ENCODE assay signal across 8 cellular contexts in genomic region chrX:107205770-107206696, GRCh38. TPM values are rescaled to one million over a fixed set of nuclear protein-coding genes. Genes with fewer than 3 reads are reported as not detected.
DNase-seq lines count a peak whose midpoint lies in the region; ATAC-seq, FAIRE-seq and TF ChIP-seq lines count a peak whose summit lies in the region.

Gene DNAAF6, plus strand, starts transcription at chrX:107206611. Its CDS starts 6,265 bp downstream, at chrX:107212876.
Gene NUP62CL, minus strand, starts transcription at chrX:107206433. Its CDS starts 31,287 bp downstream, at chrX:107175146.

- RAD21 ChIA-PET in GM12878 (lab: Charles Lee; ENCODE audit: unreplicated experiment), result no interaction called here

- no peaks in the 10 kb centered on the region for H3K9me3 Mint-ChIP-seq in HFFc6

- intact Hi-C loops in GM12878 (cut with micrococcal nuclease; ENCODE audit: unreplicated experiment) (loop anchor here (5.0 kb wide), 1 partner anchor 89 kb away; the partner anchor contains the start of gene RBM41), spleen (cut with DNase I; ENCODE audit: low total_unique reads) (no loop called here)

- in situ Hi-C loops in GM12878 (cut with MboI), result no loop called here

- peak within 1 kb of the TSS; percentile 67 for H3K4me3 ChIP-seq in GM12878
- peak within 1 kb of the TSS; percentile 80 for H3K4me3 ChIP-seq in iPS-20b (ENCODE audit: low read length)
- H3K4me3 ChIP-seq in spleen, result peak within 1 kb of the TSS; percentile 24 to 72 (median 39)

- no peak for FAIRE-seq in GM12878 (lab: Jason Lieb, UNC)

- peak; percentile 60 for DNase-seq in ELR (ENCODE audit: low read depth)
- no peak for DNase-seq in HFFc6
- DNase-seq in NCI-H1092 (lab: John Stamatoyannopoulos, UW), result peak; percentile 71
- DNase-seq in T1000 (lab: John Stamatoyannopoulos, UW), result peak; percentile 28
- DNase-seq in GM12878 (ENCODE audit: low read depth, low spot score), result peak; percentile 28
- peak; percentile 85 for DNase-seq in spleen
- DNase-seq in Kasumi-1 (lab: John Stamatoyannopoulos, UW), result no peak

- H3K9me3 ChIP-seq in GM12878 (replicated peaks; ENCODE audit: control insufficient read depth, insufficient read depth, low read length) (no peaks in the 10 kb centered on the region; the same call in 2 of the 3 replicates), iPS-20b (ENCODE audit: insufficient read depth, low read depth, low read length) (no peaks in the 10 kb centered on the region), spleen (no peaks in the 10 kb centered on the region)

- H2AFZ ChIP-seq in GM12878 (ENCODE audit: control insufficient read depth, low read depth, low read length), result peak within 1 kb of the TSS; percentile 83

- H3K27me3 ChIP-seq in GM12878 (replicated peaks in 1 of 2; ENCODE audit: control insufficient read depth in 2 of 2, insufficient read depth in 2 of 2, low read length in 1 of 2) (no peaks in the 10 kb centered on the region), iPS-20b (ENCODE audit: insufficient read depth, low read length) (peaks cover 6% of the 10 kb centered on the region; the same call in 1 of the 2 replicates), spleen (replicated peaks in 1 of 7) (peaks cover 0 to 12% (median 4%) of the 10 kb centered on the region in 7 donors)

- H3K4me2 ChIP-seq in GM12878 (ENCODE audit: control insufficient read depth, insufficient read depth), result peak within 1 kb of the TSS; percentile 85

- TF ChIP-seq EP300 in GM12878 (IDR thresholded peaks at IDR 0.05; ENCODE audit: borderline replicate concordance in 1 of 2, control insufficient read depth in 1 of 2, low read depth in 2 of 2, low read length in 2 of 2), result no peak

- 35% methylated on average over 66 of the region's 66 CpGs for WGBS in GM12878 (ENCODE audit: insufficient coverage, insufficient replicate concordance, low lambda C conversion rate, missing lambda C conversion rate)
- 1 to 41% (median 4%) methylated on average over 40 to 66 of the region's 66 CpGs for WGBS in spleen, 5 donors

- TF ChIP-seq POLR2A in GM12878 (IDR thresholded peaks at IDR 0.05; ENCODE audit: low read depth, low read length) (peak; percentile 54; the same call in 1 of the 2 replicates), spleen (IDR thresholded peaks at IDR 0.05) (no peak)

- POLR2A ChIA-PET in GM12878 (lab: Charles Lee), result no interaction called here

- BruUV-seq in GM12878 (replicated peaks; lab: Mats Ljungman, UMichigan), result no TSS peak

- CTCF ChIA-PET in GM12878 (lab: Yijun Ruan, JAX), result no interaction called here

- TF ChIP-seq RAD21 in GM12878 (IDR thresholded peaks at IDR 0.05; ENCODE audit: insufficient read depth, low read depth, low read length), result no peak

- H3K27ac Mint-ChIP-seq in HFFc6, result no peak within 1 kb of the TSS

- H3K36me3 ChIP-seq in GM12878 (ENCODE audit: control insufficient read depth in 2 of 2, insufficient read depth in 2 of 2, low read length in 1 of 2) (no peaks in the 10 kb centered on the region), iPS-20b (ENCODE audit: insufficient read depth, low read depth, low read length) (no peaks in the 10 kb centered on the region), spleen (no peaks in the 10 kb centered on the region)

- H3K4me1 ChIP-seq in GM12878 (ENCODE audit: control insufficient read depth, insufficient read depth, low read length) (no peaks in the 10 kb centered on the region), iPS-20b (ENCODE audit: insufficient read depth, low read length) (no peaks in the 10 kb centered on the region; the same call in 1 of the 2 replicates), spleen (peaks cover 0 to 8% (median 0%) of the 10 kb centered on the region in 6 donors)

- H3K4me3 Mint-ChIP-seq in HFFc6, result peak within 1 kb of the TSS; percentile 84

- peak; percentile 98 for ATAC-seq in GM12878

- H3K27ac ChIP-seq in GM12878 (ENCODE audit: control insufficient read depth, insufficient read depth) (no peak within 1 kb of the TSS; the same call in 1 of the 2 replicates), iPS-20b (ENCODE audit: low read length) (no peak within 1 kb of the TSS), spleen (no peak within 1 kb of the TSS)

- H3K27me3 Mint-ChIP-seq in HFFc6 (ENCODE audit: insufficient read depth), result peaks cover 5% of the 10 kb centered on the region

- H3K9ac ChIP-seq in GM12878 (ENCODE audit: control insufficient read depth, insufficient read depth, low read length) (peak within 1 kb of the TSS; percentile 58), iPS-20b (ENCODE audit: low read depth, low read length) (peak within 1 kb of the TSS; percentile 83; the same call in 1 of the 2 replicates)

- no peaks in the 10 kb centered on the region for H3K79me2 ChIP-seq in GM12878 (ENCODE audit: control insufficient read depth, insufficient read depth, low read length)

- no peaks in the 10 kb centered on the region for H3K36me3 Mint-ChIP-seq in HFFc6 (ENCODE audit: low read depth)

- SMC1A ChIA-PET in GM12878 (lab: Charles Lee; ENCODE audit: uncharacterized antibody, unreplicated experiment), result no interaction called here

- H3K4me1 Mint-ChIP-seq in HFFc6 (ENCODE audit: low read depth), result no peaks in the 10 kb centered on the region

- H4K20me1 ChIP-seq in GM12878 (ENCODE audit: control insufficient read depth, insufficient read depth), result no peaks in the 10 kb centered on the region

- no peak for TF ChIP-seq CTCF in HFFc6 (IDR thresholded peaks at IDR 0.05)
- TF ChIP-seq CTCF in GM12878 (IDR thresholded peaks at IDR 0.05 in 2 of 3, conservative IDR thresholded peaks at IDR 0.05 in 1 of 3; ENCODE audit: control insufficient read depth in 2 of 3, extremely low read depth in 1 of 3, insufficient read depth in 1 of 3, low read depth in 3 of 3, low read length in 3 of 3), result no peak
- no peak for TF ChIP-seq CTCF in spleen (IDR thresholded peaks at IDR 0.05 in 8 of 11, conservative IDR thresholded peaks at IDR 0.05 in 3 of 11)

TF ChIP-seq in GM12878, 131 proteins besides CTCF, POLR2A, EP300 and RAD21 (continues in another document):
- TF ChIP-seq ZSCAN29 (IDR thresholded peaks at IDR 0.05) (no peak), POLR2AphosphoS2 (IDR thresholded peaks at IDR 0.05; ENCODE audit: low read depth, low read length) (no peak), RBBP5 (conservative IDR thresholded peaks at IDR 0.05) (no peak), EGR1 (IDR thresholded peaks at IDR 0.05; ENCODE audit: borderline replicate concordance in 1 of 2, low read depth in 2 of 2, low read length in 2 of 2) (no peak), WRNIP1 (IDR thresholded peaks at IDR 0.05; ENCODE audit: borderline replicate concordance, low read depth, low read length) (no peak)
- TF ChIP-seq, protein P1, sequence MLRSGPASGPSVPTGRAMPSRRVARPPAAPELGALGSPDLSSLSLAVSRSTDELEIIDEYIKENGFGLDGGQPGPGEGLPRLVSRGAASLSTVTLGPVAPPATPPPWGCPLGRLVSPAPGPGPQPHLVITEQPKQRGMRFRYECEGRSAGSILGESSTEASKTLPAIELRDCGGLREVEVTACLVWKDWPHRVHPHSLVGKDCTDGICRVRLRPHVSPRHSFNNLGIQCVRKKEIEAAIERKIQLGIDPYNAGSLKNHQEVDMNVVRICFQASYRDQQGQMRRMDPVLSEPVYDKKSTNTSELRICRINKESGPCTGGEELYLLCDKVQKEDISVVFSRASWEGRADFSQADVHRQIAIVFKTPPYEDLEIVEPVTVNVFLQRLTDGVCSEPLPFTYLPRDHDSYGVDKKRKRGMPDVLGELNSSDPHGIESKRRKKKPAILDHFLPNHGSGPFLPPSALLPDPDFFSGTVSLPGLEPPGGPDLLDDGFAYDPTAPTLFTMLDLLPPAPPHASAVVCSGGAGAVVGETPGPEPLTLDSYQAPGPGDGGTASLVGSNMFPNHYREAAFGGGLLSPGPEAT (IDR thresholded peaks at IDR 0.05; ENCODE audit: low read depth), result no peak

RNA-seq across cellular contexts. Expression of gene DNAAF6, which starts in this region (rescaled TPM):
- total RNA-seq in HFFc6 (2021; fragmentation: NEBNext Ultra II Directional; extraction: Animal tissue kit (Norgen Biotek cat#: 25700)), result not detected
- not detected in 2 replicates for total RNA-seq in GM12878 (2013; cell fraction: nucleolus; rRNA removed)
- not detected in 2 replicates for total RNA-seq in GM12878 (2014; rRNA removed)
- total RNA-seq in GM12878 (2014; rRNA removed; fragmentation: Illumina TruSeq; extraction: Trizol), result not detected in 2 replicates
- total RNA-seq in GM12878 (2021), result not detected in 2 replicates
- polyA plus RNA-seq in GM12878 (2011; ENCODE audit: low read depth), result not detected
- not detected in 2 replicates for polyA plus RNA-seq in GM12878 (2011; rRNA removed)
- not detected in 2 replicates for polyA plus RNA-seq in GM12878 (2011; cell fraction: cytosol; rRNA removed)
- polyA plus RNA-seq in GM12878 (2011; cell fraction: nucleus; rRNA removed), result not detected in 2 replicates
- not detected in 2 replicates for polyA plus RNA-seq in GM12878 (2012)
- not detected in 2 replicates for polyA plus RNA-seq in GM12878 (2014; fragmentation: Illumina TruSeq; extraction: Trizol)
- not detected for polyA plus RNA-seq in GM12878 (2014; fragmentation: Nextera tagmentation; extraction: Ambion mirVana)
- not detected in 2 replicates for polyA plus RNA-seq in GM12878 (2014; rRNA removed)
- polyA plus RNA-seq in GM12878 (2016; fragmentation: Nextera tagmentation; extraction: Ambion mirVana), result not detected
- not detected in 2 replicates for polyA minus RNA-seq in GM12878 (2011; rRNA and poly(A)+ RNA removed)
- not detected in 2 replicates for polyA minus RNA-seq in GM12878 (2011; cell fraction: cytosol; rRNA and poly(A)+ RNA removed)
- polyA minus RNA-seq in GM12878 (2011; cell fraction: nucleus; rRNA and poly(A)+ RNA removed), result not detected in 2 replicates
- not detected for total RNA-seq in spleen
- polyA plus RNA-seq in spleen, result not detected

RNA-seq across cellular contexts. Expression of gene NUP62CL, which starts in this region (rescaled TPM):
- total RNA-seq in HFFc6 (2021; fragmentation: NEBNext Ultra II Directional; extraction: Animal tissue kit (Norgen Biotek cat#: 25700)), result not detected
- 12.0 and 13.1 TPM in 2 replicates for total RNA-seq in GM12878 (2013; cell fraction: nucleolus; rRNA removed)
- total RNA-seq in GM12878 (2014; rRNA removed) (6.0 and 6.4 TPM in 2 replicates), GM12878 (2014; rRNA removed; fragmentation: Illumina TruSeq; extraction: Trizol) (4.1 and 5.3 TPM in 2 replicates), GM12878 (2021) (3.1 and 3.2 TPM in 2 replicates), spleen (1 to 10 TPM in 1 of 7 donors, under 1 TPM in 5, not detected in 1; 0.52 to 1.3 (median 0.73) TPM)
- polyA plus RNA-seq in GM12878 (2011; ENCODE audit: low read depth), result 1.7 TPM
- polyA plus RNA-seq in GM12878 (2011; rRNA removed) (4.4 and 6.0 TPM in 2 replicates), GM12878 (2014; fragmentation: Illumina TruSeq; extraction: Trizol) (4.1 and 6.3 TPM in 2 replicates), GM12878 (2014; fragmentation: Nextera tagmentation; extraction: Ambion mirVana) (1 to 10 TPM; 2.5 to 4.6 TPM), GM12878 (2014; rRNA removed) (5.0 and 6.2 TPM in 2 replicates), GM12878 (2016; fragmentation: Nextera tagmentation; extraction: Ambion mirVana) (1 to 10 TPM; 4.0 to 5.2 TPM), spleen (under 1 TPM; 0.33 to 0.45 (median 0.39) TPM)
- polyA plus RNA-seq in GM12878 (2011; cell fraction: cytosol; rRNA removed), result 1.4 and 2.1 TPM in 2 replicates
- polyA plus RNA-seq in GM12878 (2011; cell fraction: nucleus; rRNA removed), result 8.4 and 8.8 TPM in 2 replicates
- 1.1 and 2.0 TPM in 2 replicates for polyA plus RNA-seq in GM12878 (2012)
- polyA minus RNA-seq in GM12878 (2011; rRNA and poly(A)+ RNA removed), result 3.4 and 3.5 TPM in 2 replicates
- 0.83 and 2.8 TPM in 2 replicates for polyA minus RNA-seq in GM12878 (2011; cell fraction: cytosol; rRNA and poly(A)+ RNA removed)
- polyA minus RNA-seq in GM12878 (2011; cell fraction: nucleus; rRNA and poly(A)+ RNA removed), result 5.6 and 6.8 TPM in 2 replicates

Comparison
In these comparisons a context has a peak if more than half of its experiments do, and no peak if none do; other contexts are left out.
1. DNase-seq: peak in ELR (single experiment), NCI-H1092 (single experiment), T1000 (single experiment), GM12878 (single experiment) and spleen (single experiment); none in HFFc6 (single experiment) and Kasumi-1 (0 of 2).
2. Peak in every context shown above with its lines, with median percentiles within 50 percentile points of each other: H3K4me3 ChIP-seq.